16 cellular contexts compared by ENCODE assay signal in genomic region chr10:10038358-10038757, GRCh38.
DNase-seq lines count a peak whose midpoint lies in the region; ATAC-seq and TF ChIP-seq lines count a peak whose summit lies in the region.
"Had no signal": no experiment of that assay in that cellular context is flagged by ENCODE, and none has a peak within 500 bp of the region (broad histone marks: within the 10 kb centered on the region; RNA-seq: fewer than 3 reads in every experiment).

No MANE protein-coding gene starts in this region.

- CTCF ChIA-PET in AG04450 (lab: Charles Lee), result no interaction called here

- no peak overlapping the region for H3K27ac ChIP-seq in AG04450 (ENCODE audit: low read depth, low read length)
- H3K27ac ChIP-seq: C4-2B, HL-60 had no signal

- H3K4me3 Mint-ChIP-seq in activated T-cell treated with anti-CD3 and anti-CD28 coated beads, Interleukin-2, amount 50 U/mL, for 4 hours, result no peak overlapping the region
- H3K4me3 Mint-ChIP-seq: CD4-positive, alpha-beta memory T cell; IgD-negative memory B cell had no signal

- no peaks in the 10 kb centered on the region for H3K27me3 ChIP-seq in AG04450 (ENCODE audit: control insufficient read depth, insufficient read depth, low read length)
- H3K27me3 ChIP-seq: BE2C had no signal

- no peak for ATAC-seq in GM19397 (IDR thresholded peaks at IDR 0.05; ENCODE audit: unreplicated experiment)
- no peak for ATAC-seq in activated T-cell treated with anti-CD3 and anti-CD28 coated beads, Interleukin-2, amount 50 U/mL, for 4 hours
- ATAC-seq: HCT116 had no signal

- no peaks in the 10 kb centered on the region for H3K4me1 Mint-ChIP-seq in activated T-cell treated with anti-CD3 and anti-CD28 coated beads, Interleukin-2, amount 50 U/mL, for 4 hours (ENCODE audit: low read depth)
- H3K4me1 Mint-ChIP-seq: CD4-positive, alpha-beta memory T cell; IgD-negative memory B cell had no signal

- POLR2A ChIA-PET in AG04450 (lab: Yijun Ruan, JAX), result no interaction called here

- H3K4me3 ChIP-seq in AG04450 (ENCODE audit: low read depth, low read length) (no peak overlapping the region), cardiac fibroblast (replicated peaks in 1 of 2; ENCODE audit: low read depth in 2 of 2, low read length in 2 of 2) (no peak overlapping the region)

- H3K36me3 Mint-ChIP-seq in activated T-cell treated with anti-CD3 and anti-CD28 coated beads, Interleukin-2, amount 50 U/mL, for 4 hours (ENCODE audit: insufficient read depth), result no peaks in the 10 kb centered on the region
- H3K36me3 Mint-ChIP-seq: CD4-positive, alpha-beta memory T cell; IgD-negative memory B cell had no signal

- DNase-seq in AG04450 (ENCODE audit: low read depth, low spot score) (peak; percentile 15), HS-5 (ENCODE audit: low read depth) (peak; percentile 16), cardiac fibroblast (ENCODE audit: low read depth in 2 of 2) (peak; percentile 29 to 63), iris pigment epithelial cell (ENCODE audit: low read depth) (peak; percentile 54), globus pallidus (ENCODE audit: low spot score) (no peak), NCI-H1417 (lab: John Stamatoyannopoulos, UW) (no peak)
- DNase-seq in activated T-cell treated with anti-CD3 and anti-CD28 coated beads, Interleukin-2, amount 50 U/mL, for 4 hours, result no peak
- DNase-seq: BE2C; CD4-positive, alpha-beta memory T cell; DMS79; GDM1 had no signal

- no peaks in the 10 kb centered on the region for H3K9me3 ChIP-seq in AG04450 (ENCODE audit: control insufficient read depth, insufficient read depth, low read length)
- H3K9me3 ChIP-seq: BE2C had no signal

- H3K27me3 Mint-ChIP-seq in activated T-cell treated with anti-CD3 and anti-CD28 coated beads, Interleukin-2, amount 50 U/mL, for 4 hours (ENCODE audit: low read depth), result no peaks in the 10 kb centered on the region
- H3K27me3 Mint-ChIP-seq: IgD-negative memory B cell had no signal

- H3K9me3 Mint-ChIP-seq in activated T-cell treated with anti-CD3 and anti-CD28 coated beads, Interleukin-2, amount 50 U/mL, for 4 hours, result no peaks in the 10 kb centered on the region
- H3K9me3 Mint-ChIP-seq: IgD-negative memory B cell had no signal

- TF ChIP-seq CTCF in AG04450 (IDR thresholded peaks at IDR 0.05; ENCODE audit: low read depth, low read length), result no peak
- TF ChIP-seq CTCF in cardiac fibroblast (IDR thresholded peaks at IDR 0.05; ENCODE audit: low read depth, low read length), result no peak

Comparison
In these comparisons a context has a peak if more than half of its experiments do, and no peak if none do; other contexts are left out.
1. DNase-seq: peak in AG04450 (single experiment), HS-5 (single experiment), cardiac fibroblast (2 of 2) and iris pigment epithelial cell (single experiment); none in globus pallidus (single experiment), NCI-H1417 (0 of 3) and activated T-cell treated with anti-CD3 and anti-CD28 coated beads, Interleukin-2, amount 50 U/mL, for 4 hours (single experiment).